In the genomic region with DNA sequence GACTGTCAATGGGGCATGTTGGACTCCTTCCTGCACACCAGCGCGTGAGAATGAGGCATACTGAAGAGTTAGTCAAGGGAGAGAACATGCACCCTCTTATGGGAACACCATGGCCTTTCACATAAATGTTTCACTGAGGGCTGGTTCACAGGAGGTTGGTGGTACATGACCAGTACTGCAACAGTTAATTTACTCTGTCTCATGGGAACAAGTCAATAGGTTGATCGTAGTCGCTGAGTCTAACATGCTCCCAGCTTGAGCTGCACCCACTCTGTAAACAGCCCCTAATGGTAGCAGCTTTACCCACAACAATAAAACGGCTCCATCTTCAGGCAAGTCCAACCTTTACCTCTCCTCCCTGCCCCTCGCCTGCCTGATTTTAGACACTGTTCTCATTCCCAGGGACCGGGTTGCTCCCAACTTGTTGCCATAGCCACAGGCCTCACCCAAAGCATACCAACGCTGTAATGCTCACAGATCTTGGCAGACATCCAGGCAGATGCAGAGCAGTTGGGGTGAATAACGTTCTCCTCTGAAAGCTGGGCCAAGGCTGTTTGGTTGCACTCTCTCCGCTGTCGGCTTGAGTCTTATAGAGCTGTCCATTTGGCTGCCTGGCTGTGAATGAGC, we compare ENCODE assay signal across 1 cellular context.
TF ChIP-seq lines count a peak whose summit lies in the region.

No MANE protein-coding gene starts in this region.

TF ChIP-seq in K562, 482 proteins besides CTCF, POLR2A, EP300 and RAD21 (continued from another document):
- TF ChIP-seq, protein P1, sequence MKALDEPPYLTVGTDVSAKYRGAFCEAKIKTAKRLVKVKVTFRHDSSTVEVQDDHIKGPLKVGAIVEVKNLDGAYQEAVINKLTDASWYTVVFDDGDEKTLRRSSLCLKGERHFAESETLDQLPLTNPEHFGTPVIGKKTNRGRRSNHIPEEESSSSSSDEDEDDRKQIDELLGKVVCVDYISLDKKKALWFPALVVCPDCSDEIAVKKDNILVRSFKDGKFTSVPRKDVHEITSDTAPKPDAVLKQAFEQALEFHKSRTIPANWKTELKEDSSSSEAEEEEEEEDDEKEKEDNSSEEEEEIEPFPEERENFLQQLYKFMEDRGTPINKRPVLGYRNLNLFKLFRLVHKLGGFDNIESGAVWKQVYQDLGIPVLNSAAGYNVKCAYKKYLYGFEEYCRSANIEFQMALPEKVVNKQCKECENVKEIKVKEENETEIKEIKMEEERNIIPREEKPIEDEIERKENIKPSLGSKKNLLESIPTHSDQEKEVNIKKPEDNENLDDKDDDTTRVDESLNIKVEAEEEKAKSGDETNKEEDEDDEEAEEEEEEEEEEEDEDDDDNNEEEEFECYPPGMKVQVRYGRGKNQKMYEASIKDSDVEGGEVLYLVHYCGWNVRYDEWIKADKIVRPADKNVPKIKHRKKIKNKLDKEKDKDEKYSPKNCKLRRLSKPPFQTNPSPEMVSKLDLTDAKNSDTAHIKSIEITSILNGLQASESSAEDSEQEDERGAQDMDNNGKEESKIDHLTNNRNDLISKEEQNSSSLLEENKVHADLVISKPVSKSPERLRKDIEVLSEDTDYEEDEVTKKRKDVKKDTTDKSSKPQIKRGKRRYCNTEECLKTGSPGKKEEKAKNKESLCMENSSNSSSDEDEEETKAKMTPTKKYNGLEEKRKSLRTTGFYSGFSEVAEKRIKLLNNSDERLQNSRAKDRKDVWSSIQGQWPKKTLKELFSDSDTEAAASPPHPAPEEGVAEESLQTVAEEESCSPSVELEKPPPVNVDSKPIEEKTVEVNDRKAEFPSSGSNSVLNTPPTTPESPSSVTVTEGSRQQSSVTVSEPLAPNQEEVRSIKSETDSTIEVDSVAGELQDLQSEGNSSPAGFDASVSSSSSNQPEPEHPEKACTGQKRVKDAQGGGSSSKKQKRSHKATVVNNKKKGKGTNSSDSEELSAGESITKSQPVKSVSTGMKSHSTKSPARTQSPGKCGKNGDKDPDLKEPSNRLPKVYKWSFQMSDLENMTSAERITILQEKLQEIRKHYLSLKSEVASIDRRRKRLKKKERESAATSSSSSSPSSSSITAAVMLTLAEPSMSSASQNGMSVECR (CRISPR knock-in tag; IDR thresholded peaks at IDR 0.05): no peak
- TF ChIP-seq, protein P2, sequence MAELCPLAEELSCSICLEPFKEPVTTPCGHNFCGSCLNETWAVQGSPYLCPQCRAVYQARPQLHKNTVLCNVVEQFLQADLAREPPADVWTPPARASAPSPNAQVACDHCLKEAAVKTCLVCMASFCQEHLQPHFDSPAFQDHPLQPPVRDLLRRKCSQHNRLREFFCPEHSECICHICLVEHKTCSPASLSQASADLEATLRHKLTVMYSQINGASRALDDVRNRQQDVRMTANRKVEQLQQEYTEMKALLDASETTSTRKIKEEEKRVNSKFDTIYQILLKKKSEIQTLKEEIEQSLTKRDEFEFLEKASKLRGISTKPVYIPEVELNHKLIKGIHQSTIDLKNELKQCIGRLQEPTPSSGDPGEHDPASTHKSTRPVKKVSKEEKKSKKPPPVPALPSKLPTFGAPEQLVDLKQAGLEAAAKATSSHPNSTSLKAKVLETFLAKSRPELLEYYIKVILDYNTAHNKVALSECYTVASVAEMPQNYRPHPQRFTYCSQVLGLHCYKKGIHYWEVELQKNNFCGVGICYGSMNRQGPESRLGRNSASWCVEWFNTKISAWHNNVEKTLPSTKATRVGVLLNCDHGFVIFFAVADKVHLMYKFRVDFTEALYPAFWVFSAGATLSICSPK (IDR thresholded peaks at IDR 0.05; ENCODE audit: borderline replicate concordance): no peak
- TF ChIP-seq ZNF764 (CRISPR knock-in tag; IDR thresholded peaks at IDR 0.05; ENCODE audit: low read depth) (no peak), ZKSCAN1 (IDR thresholded peaks at IDR 0.05; ENCODE audit: low read depth, low read length) (no peak), ZNF347 (CRISPR knock-in tag; IDR thresholded peaks at IDR 0.05; ENCODE audit: low read depth) (no peak), STAT5B (CRISPR knock-in tag; IDR thresholded peaks at IDR 0.05) (no peak), KLF13 (tag; IDR thresholded peaks at IDR 0.05; ENCODE audit: borderline replicate concordance, low read depth) (peak; percentile 62; the same call in 1 of the 2 replicates), RBM25 (IDR thresholded peaks at IDR 0.05; ENCODE audit: low read depth, low read length, severe bottlenecking) (peak; percentile 3), POLR2G (IDR thresholded peaks at IDR 0.05; ENCODE audit: low read depth, low read length) (no peak), NR2C2 (CRISPR knock-in tag; IDR thresholded peaks at IDR 0.05) (no peak), NR2C2 (tag; IDR thresholded peaks at IDR 0.05) (0 out of 2 replicates have a peak, but pooled peaks have one; percentile 14), ZNF41 (CRISPR knock-in tag; conservative IDR thresholded peaks at IDR 0.05) (no peak), NFIC (IDR thresholded peaks at IDR 0.05) (peak; percentile 91), CCAR2 (IDR thresholded peaks at IDR 0.05; ENCODE audit: low read depth, low read length) (no peak), C11orf30 (IDR thresholded peaks at IDR 0.05; ENCODE audit: low read depth) (no peak), POLR2AphosphoS5 (IDR thresholded peaks at IDR 0.05; ENCODE audit: control insufficient read depth, insufficient read depth, low read depth, low read length) (no peak), PHB (CRISPR knock-in tag; IDR thresholded peaks at IDR 0.05) (no peak)
- TF ChIP-seq, protein P3, sequence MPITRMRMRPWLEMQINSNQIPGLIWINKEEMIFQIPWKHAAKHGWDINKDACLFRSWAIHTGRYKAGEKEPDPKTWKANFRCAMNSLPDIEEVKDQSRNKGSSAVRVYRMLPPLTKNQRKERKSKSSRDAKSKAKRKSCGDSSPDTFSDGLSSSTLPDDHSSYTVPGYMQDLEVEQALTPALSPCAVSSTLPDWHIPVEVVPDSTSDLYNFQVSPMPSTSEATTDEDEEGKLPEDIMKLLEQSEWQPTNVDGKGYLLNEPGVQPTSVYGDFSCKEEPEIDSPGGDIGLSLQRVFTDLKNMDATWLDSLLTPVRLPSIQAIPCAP (CRISPR knock-in tag; IDR thresholded peaks at IDR 0.05; ENCODE audit: borderline replicate concordance): no peak
- TF ChIP-seq, protein P4, sequence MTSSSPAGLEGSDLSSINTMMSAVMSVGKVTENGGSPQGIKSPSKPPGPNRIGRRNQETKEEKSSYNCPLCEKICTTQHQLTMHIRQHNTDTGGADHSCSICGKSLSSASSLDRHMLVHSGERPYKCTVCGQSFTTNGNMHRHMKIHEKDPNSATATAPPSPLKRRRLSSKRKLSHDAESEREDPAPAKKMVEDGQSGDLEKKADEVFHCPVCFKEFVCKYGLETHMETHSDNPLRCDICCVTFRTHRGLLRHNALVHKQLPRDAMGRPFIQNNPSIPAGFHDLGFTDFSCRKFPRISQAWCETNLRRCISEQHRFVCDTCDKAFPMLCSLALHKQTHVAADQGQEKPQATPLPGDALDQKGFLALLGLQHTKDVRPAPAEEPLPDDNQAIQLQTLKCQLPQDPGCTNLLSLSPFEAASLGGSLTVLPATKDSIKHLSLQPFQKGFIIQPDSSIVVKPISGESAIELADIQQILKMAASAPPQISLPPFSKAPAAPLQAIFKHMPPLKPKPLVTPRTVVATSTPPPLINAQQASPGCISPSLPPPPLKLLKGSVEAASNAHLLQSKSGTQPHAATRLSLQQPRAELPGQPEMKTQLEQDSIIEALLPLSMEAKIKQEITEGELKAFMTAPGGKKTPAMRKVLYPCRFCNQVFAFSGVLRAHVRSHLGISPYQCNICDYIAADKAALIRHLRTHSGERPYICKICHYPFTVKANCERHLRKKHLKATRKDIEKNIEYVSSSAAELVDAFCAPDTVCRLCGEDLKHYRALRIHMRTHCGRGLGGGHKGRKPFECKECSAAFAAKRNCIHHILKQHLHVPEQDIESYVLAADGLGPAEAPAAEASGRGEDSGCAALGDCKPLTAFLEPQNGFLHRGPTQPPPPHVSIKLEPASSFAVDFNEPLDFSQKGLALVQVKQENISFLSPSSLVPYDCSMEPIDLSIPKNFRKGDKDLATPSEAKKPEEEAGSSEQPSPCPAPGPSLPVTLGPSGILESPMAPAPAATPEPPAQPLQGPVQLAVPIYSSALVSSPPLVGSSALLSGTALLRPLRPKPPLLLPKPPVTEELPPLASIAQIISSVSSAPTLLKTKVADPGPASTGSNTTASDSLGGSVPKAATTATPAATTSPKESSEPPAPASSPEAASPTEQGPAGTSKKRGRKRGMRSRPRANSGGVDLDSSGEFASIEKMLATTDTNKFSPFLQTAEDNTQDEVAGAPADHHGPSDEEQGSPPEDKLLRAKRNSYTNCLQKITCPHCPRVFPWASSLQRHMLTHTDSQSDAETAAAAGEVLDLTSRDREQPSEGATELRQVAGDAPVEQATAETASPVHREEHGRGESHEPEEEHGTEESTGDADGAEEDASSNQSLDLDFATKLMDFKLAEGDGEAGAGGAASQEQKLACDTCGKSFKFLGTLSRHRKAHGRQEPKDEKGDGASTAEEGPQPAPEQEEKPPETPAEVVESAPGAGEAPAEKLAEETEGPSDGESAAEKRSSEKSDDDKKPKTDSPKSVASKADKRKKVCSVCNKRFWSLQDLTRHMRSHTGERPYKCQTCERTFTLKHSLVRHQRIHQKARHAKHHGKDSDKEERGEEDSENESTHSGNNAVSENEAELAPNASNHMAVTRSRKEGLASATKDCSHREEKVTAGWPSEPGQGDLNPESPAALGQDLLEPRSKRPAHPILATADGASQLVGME (CRISPR knock-in tag; IDR thresholded peaks at IDR 0.05): no peak
TF ChIP-seq in K562: peak in this region for 17.
